ENCODE assay signal across 14 cellular contexts in genomic region chr4:2583092-2583491, GRCh38. TPM values are rescaled to one million over a fixed set of nuclear protein-coding genes. Genes with fewer than 3 reads are reported as not detected.
A peak's percentile ranks its signal among the peaks of the same experiment; 100 is the strongest.
DNase-seq lines count a peak whose midpoint lies in the region; ATAC-seq, FAIRE-seq and TF ChIP-seq lines count a peak whose summit lies in the region.
"Had no signal": no experiment of that assay in that cellular context is flagged by ENCODE, and none has a peak within 500 bp of the region (broad histone marks: within the 10 kb centered on the region; RNA-seq: fewer than 3 reads in every experiment).

No MANE protein-coding gene starts in this region.

- POLR2A ChIA-PET in naive thymus-derived CD4-positive, alpha-beta T cell (lab: Charles Lee): no interaction called here

- intact Hi-C loops in natural killer cell (cut with micrococcal nuclease): no loop called here
- intact Hi-C loops in naive thymus-derived CD4-positive, alpha-beta T cell (cut with micrococcal nuclease): no loop called here

- H3K9me3 Mint-ChIP-seq in natural killer cell: no peaks in the 10 kb centered on the region
- H3K9me3 Mint-ChIP-seq in natural killer cell treated with Interleukin-12 subunit alpha and Interleukin-12 subunit beta and Interleukin-15 and Interleukin-18, amount 100 ng/mL, for 72 hours: no peaks in the 10 kb centered on the region
- H3K9me3 Mint-ChIP-seq in naive thymus-derived CD4-positive, alpha-beta T cell: peaks cover 0 to 5% (median 0%) of the 10 kb centered on the region in 11 donors
- H3K9me3 Mint-ChIP-seq: activated naive CD4-positive, alpha-beta T cell treated with anti-CD3 and anti-CD28 coated beads, Interleukin-2, amount 50 U/mL, for 24 hours had no signal

- ATAC-seq in natural killer cell (no peak), GM21367 (IDR thresholded peaks at IDR 0.05; ENCODE audit: unreplicated experiment) (no peak)
- no peak for ATAC-seq in natural killer cell treated with Interleukin-12 subunit alpha and Interleukin-12 subunit beta and Interleukin-15 and Interleukin-18, amount 100 ng/mL, for 72 hours
- no peak for ATAC-seq in naive thymus-derived CD4-positive, alpha-beta T cell

- CTCF ChIA-PET in naive thymus-derived CD4-positive, alpha-beta T cell (lab: Charles Lee): no interaction called here

- no peaks in the 10 kb centered on the region for H3K36me3 ChIP-seq in bronchial epithelial cell (ENCODE audit: control insufficient read depth, insufficient read depth, low read length)
- H3K36me3 ChIP-seq in naive thymus-derived CD4-positive, alpha-beta T cell (ENCODE audit: control insufficient read depth in 2 of 3, insufficient read depth in 3 of 3, low read length in 3 of 3): no peaks in the 10 kb centered on the region
- H3K36me3 ChIP-seq: heart right ventricle had no signal

- no peak overlapping the region for H3K27ac ChIP-seq in naive thymus-derived CD4-positive, alpha-beta T cell (ENCODE audit: low read depth, low read length)
- H3K27ac ChIP-seq: heart right ventricle had no signal

- no peaks in the 10 kb centered on the region for H3K27me3 ChIP-seq in bronchial epithelial cell (ENCODE audit: control insufficient read depth, insufficient read depth, low read length)
- H3K27me3 ChIP-seq in naive thymus-derived CD4-positive, alpha-beta T cell (ENCODE audit: control insufficient read depth in 2 of 2, insufficient read depth in 2 of 2, low read length in 2 of 2): no peaks in the 10 kb centered on the region
- H3K27me3 ChIP-seq: heart right ventricle had no signal

- no peak overlapping the region for H3K4me3 ChIP-seq in bronchial epithelial cell (ENCODE audit: low read depth, low read length)
- H3K4me3 ChIP-seq in naive thymus-derived CD4-positive, alpha-beta T cell (ENCODE audit: low read length): no peak overlapping the region
- H3K4me3 ChIP-seq: heart right ventricle, lung had no signal

- H3K4me3 Mint-ChIP-seq in natural killer cell: no peak overlapping the region
- H3K4me3 Mint-ChIP-seq in natural killer cell treated with Interleukin-12 subunit alpha and Interleukin-12 subunit beta and Interleukin-15 and Interleukin-18, amount 100 ng/mL, for 72 hours: no peak overlapping the region
- H3K4me3 Mint-ChIP-seq in naive thymus-derived CD4-positive, alpha-beta T cell: peak overlapping the region in 3 of 10 donors; percentile 2 to 51 (median 31)

- H3K4me1 Mint-ChIP-seq in natural killer cell: peaks cover 55 to 61% of the 10 kb centered on the region in 2 donors
- peaks cover 42 to 52% of the 10 kb centered on the region in 2 donors for H3K4me1 Mint-ChIP-seq in natural killer cell treated with Interleukin-12 subunit alpha and Interleukin-12 subunit beta and Interleukin-15 and Interleukin-18, amount 100 ng/mL, for 72 hours (ENCODE audit: low read depth in 2 of 2)
- H3K4me1 Mint-ChIP-seq in naive thymus-derived CD4-positive, alpha-beta T cell: peaks cover 31 to 71% (median 61%) of the 10 kb centered on the region in 7 donors

- peaks cover 0 to 11% of the 10 kb centered on the region in 2 donors for H3K4me1 ChIP-seq in naive thymus-derived CD4-positive, alpha-beta T cell (ENCODE audit: control insufficient read depth in 2 of 2, insufficient read depth in 2 of 2, low read length in 2 of 2)

- H3K9me3 ChIP-seq in naive thymus-derived CD4-positive, alpha-beta T cell (ENCODE audit: control insufficient read depth in 2 of 3, low read length in 3 of 3): no peaks in the 10 kb centered on the region

- H3K27ac Mint-ChIP-seq in natural killer cell: peak overlapping the region; percentile 5 to 76
- H3K27ac Mint-ChIP-seq in natural killer cell treated with Interleukin-12 subunit alpha and Interleukin-12 subunit beta and Interleukin-15 and Interleukin-18, amount 100 ng/mL, for 72 hours: peak overlapping the region in 1 of 2 donors; percentile 11
- H3K27ac Mint-ChIP-seq in naive thymus-derived CD4-positive, alpha-beta T cell: peak overlapping the region in 6 of 9 donors; percentile 32 to 75 (median 48)

- DNase-seq in natural killer cell (no peak), bronchial epithelial cell (ENCODE audit: low read depth) (peak; percentile 2), NCI-H748 treated with DMSO at 0.1 percent for 48 hours (lab: John Stamatoyannopoulos, UW) (no peak), SW 1271 (lab: John Stamatoyannopoulos, UW) (no peak), H4 (ENCODE audit: low spot score) (no peak)
- no peak for DNase-seq in natural killer cell treated with Interleukin-12 subunit alpha and Interleukin-12 subunit beta and Interleukin-15 and Interleukin-18, amount 100 ng/mL, for 72 hours (ENCODE audit: low spot score)
- no peak for DNase-seq in naive thymus-derived CD4-positive, alpha-beta T cell
- DNase-seq: cerebellar nuclear complex, erythroblast, heart right ventricle, posterior cingulate gyrus had no signal

- FAIRE-seq in bronchial epithelial cell (lab: Jason Lieb, UNC): no peak

- no peaks in the 10 kb centered on the region for H3K27me3 Mint-ChIP-seq in natural killer cell (ENCODE audit: low read depth in 2 of 2)
- H3K27me3 Mint-ChIP-seq in natural killer cell treated with Interleukin-12 subunit alpha and Interleukin-12 subunit beta and Interleukin-15 and Interleukin-18, amount 100 ng/mL, for 72 hours: no peaks in the 10 kb centered on the region
- no peaks in the 10 kb centered on the region for H3K27me3 Mint-ChIP-seq in naive thymus-derived CD4-positive, alpha-beta T cell
- H3K27me3 Mint-ChIP-seq: activated naive CD4-positive, alpha-beta T cell treated with anti-CD3 and anti-CD28 coated beads, Interleukin-2, amount 50 U/mL, for 24 hours had no signal

- no peak for TF ChIP-seq CTCF in natural killer cell (IDR thresholded peaks at IDR 0.05)
- no peak for TF ChIP-seq CTCF in bronchial epithelial cell (IDR thresholded peaks at IDR 0.05; ENCODE audit: insufficient read depth, low read length, severe bottlenecking)

- no peaks in the 10 kb centered on the region for H3K36me3 Mint-ChIP-seq in natural killer cell
- no peaks in the 10 kb centered on the region for H3K36me3 Mint-ChIP-seq in natural killer cell treated with Interleukin-12 subunit alpha and Interleukin-12 subunit beta and Interleukin-15 and Interleukin-18, amount 100 ng/mL, for 72 hours
- peaks cover 3 to 24% (median 16%) of the 10 kb centered on the region in 5 donors for H3K36me3 Mint-ChIP-seq in naive thymus-derived CD4-positive, alpha-beta T cell

RNA-seq across cellular contexts. Expression of gene FAM193A, which starts 46.6 kb away (rescaled TPM):
- total RNA-seq in natural killer cell: 10 to 100 TPM; 39.4 to 49.3 (median 48.1) TPM
- total RNA-seq in natural killer cell treated with Interleukin-12 subunit alpha and Interleukin-12 subunit beta and Interleukin-15 and Interleukin-18, amount 100 ng/mL, for 72 hours: 10 to 100 TPM; 28.0 to 50.9 TPM
- total RNA-seq in bronchial epithelial cell: 6.6 and 7.6 TPM in 2 replicates
- total RNA-seq in naive thymus-derived CD4-positive, alpha-beta T cell: 10 to 100 TPM; 32.8 to 47.2 (median 44.1) TPM
- 1 to 10 TPM; 2.2 to 4.8 TPM for polyA plus RNA-seq in naive thymus-derived CD4-positive, alpha-beta T cell
- 8.9 and 9.6 TPM in 2 replicates for total RNA-seq in H4 (2014; rRNA removed; shearing (Covaris generic))
